Comparison of ENCODE assay signal across 24 cellular contexts in genomic region chr3:67558429-67558828, GRCh38.
A peak's percentile ranks its signal among the peaks of the same experiment; 100 is the strongest.
DNase-seq lines count a peak whose midpoint lies in the region; ATAC-seq and TF ChIP-seq lines count a peak whose summit lies in the region.
"Had no signal": no experiment of that assay in that cellular context is flagged by ENCODE, and none has a peak within 500 bp of the region (broad histone marks: within the 10 kb centered on the region; RNA-seq: fewer than 3 reads in every experiment).

No MANE protein-coding gene starts in this region.

- H3K4me2 ChIP-seq in Karpas-422 (ENCODE audit: low read depth, low read length, poor library complexity, severe bottlenecking), result no peak overlapping the region
- H3K4me2 ChIP-seq: PC-9 had no signal

- TF ChIP-seq POLR2A in adrenal gland (IDR thresholded peaks at IDR 0.05), result no peak

- H3K27ac ChIP-seq in adrenal gland, result peak overlapping the region in 1 of 5 donors; percentile 21
- H3K27ac ChIP-seq in brain microvascular endothelial cell, result no peak overlapping the region
- H3K27ac ChIP-seq in Karpas-422 (ENCODE audit: low read length), result no peak overlapping the region
- H3K27ac ChIP-seq: 22Rv1, C4-2B, coronary artery, gastrocnemius medialis, neutrophil, PC-9, tibial artery, WERI-Rb-1 had no signal

- no peak overlapping the region for H2AFZ ChIP-seq in Karpas-422 (ENCODE audit: low read length)
- H2AFZ ChIP-seq: PC-9 had no signal

- H3K79me2 ChIP-seq in Karpas-422 (ENCODE audit: low read length), result peaks cover 61% of the 10 kb centered on the region

- WGBS in adrenal gland, 4 donors, result 52 to 75% (median 55%) methylated on average over 4 of the region's 4 CpGs

- peak; percentile 51 for DNase-seq in DMS 273 (lab: John Stamatoyannopoulos, UW; ENCODE audit: unreplicated experiment)
- DNase-seq in DMS 273 treated with DMSO at 0.1 percent for 48 hours (lab: John Stamatoyannopoulos, UW), result no peak
- peak in 6 of 7 donors; percentile 20 to 51 (median 28) for DNase-seq in adrenal gland
- peak; percentile 55 for DNase-seq in fibroblast of villous mesenchyme (ENCODE audit: low read depth)
- DNase-seq in skeletal muscle cell (ENCODE audit: low read depth), result peak; percentile 21
- DNase-seq in brain microvascular endothelial cell, result no peak
- no peak for DNase-seq in Karpas-422
- DNase-seq: activated CD4-positive, alpha-beta memory T cell treated with anti-CD3 and anti-CD28 coated beads for 36 hours; activated naive CD4-positive, alpha-beta T cell treated with anti-CD3 and anti-CD28 coated beads, Interleukin-2, amount 10 ng/mL, durations not matched to agents 7 days and 5 days; activated T-cell treated with anti-CD3 and anti-CD28 coated beads, Interleukin-2, amount 50 U/mL, for 24 hours; gastrocnemius medialis; MG63; NCI-H1436 treated with DMSO at 0.1 percent for 48 hours; PC-9; stimulated activated naive B cell treated with anti-CD40 and anti-IgM and Interleukin-4, amounts not matched to agents 10 μg/mL and 1 μg/mL and 100 μg/mL, for 72 hours; T-helper 17 cell; WERI-Rb-1 had no signal

- peak in 1 of 6 experiments; percentile 9 for TF ChIP-seq CTCF in adrenal gland (IDR thresholded peaks at IDR 0.05)
- TF ChIP-seq CTCF in fibroblast of villous mesenchyme (IDR thresholded peaks at IDR 0.05; ENCODE audit: insufficient read depth, low read depth, low read length), result no peak
- TF ChIP-seq CTCF in brain microvascular endothelial cell (IDR thresholded peaks at IDR 0.05; ENCODE audit: low read depth, low read length, missing control alignments), result no peak

- no peaks in the 10 kb centered on the region for H4K20me1 ChIP-seq in Karpas-422 (ENCODE audit: insufficient read depth, low read depth, low read length)

- in situ Hi-C loops in brain microvascular endothelial cell (cut with HindIII; ENCODE audit: low pct_ligation_motif_present, low sequenced_read_pairs), result no loop called here

- no peak overlapping the region for H3K9ac ChIP-seq in Karpas-422 (ENCODE audit: low read length)

- intact Hi-C loops in adrenal gland (cut with DNase I), result no loop called here

- no peak for ATAC-seq in GM21447 (IDR thresholded peaks at IDR 0.05; ENCODE audit: unreplicated experiment)
- ATAC-seq: GM12878; stimulated activated naive B cell treated with anti-CD40 and anti-IgM and Interleukin-4, amounts not matched to agents 10 μg/mL and 1 μg/mL and 100 μg/mL, for 72 hours; T-helper 17 cell had no signal

- H3K36me3 ChIP-seq in adrenal gland (replicated peaks in 1 of 2) (no peaks in the 10 kb centered on the region), brain microvascular endothelial cell (replicated peaks) (no peaks in the 10 kb centered on the region), Karpas-422 (ENCODE audit: insufficient read depth, low read length) (no peaks in the 10 kb centered on the region; the same call in 1 of the 2 replicates)
- H3K36me3 ChIP-seq: gastrocnemius medialis, MG63, neutrophil, WERI-Rb-1 had no signal

- H3K4me3 ChIP-seq in adrenal gland, result no peak overlapping the region
- no peak overlapping the region for H3K4me3 ChIP-seq in fibroblast of villous mesenchyme (ENCODE audit: low read depth, low read length)
- H3K4me3 ChIP-seq in skeletal muscle cell (ENCODE audit: low read depth, low read length), result no peak overlapping the region
- H3K4me3 ChIP-seq in brain microvascular endothelial cell (ENCODE audit: low read depth, low read length), result no peak overlapping the region
- no peak overlapping the region for H3K4me3 ChIP-seq in Karpas-422 (ENCODE audit: low read length)
- H3K4me3 ChIP-seq: coronary artery, gastrocnemius medialis, GM12878, MG63, PC-9, tibial artery had no signal

- no peaks in the 10 kb centered on the region for H3K27me3 ChIP-seq in adrenal gland
- no peaks in the 10 kb centered on the region for H3K27me3 ChIP-seq in brain microvascular endothelial cell (replicated peaks)
- H3K27me3 ChIP-seq in Karpas-422 (ENCODE audit: low read length), result no peaks in the 10 kb centered on the region
- H3K27me3 ChIP-seq: gastrocnemius medialis, MG63, neutrophil, tibial artery had no signal

- H3K9me3 ChIP-seq in adrenal gland (replicated peaks in 1 of 3), result no peaks in the 10 kb centered on the region
- H3K9me3 ChIP-seq in Karpas-422 (ENCODE audit: low read length), result no peaks in the 10 kb centered on the region
- H3K9me3 ChIP-seq: gastrocnemius medialis, MG63, neutrophil, tibial artery had no signal

- no peaks in the 10 kb centered on the region; the same call in 1 of the 2 replicates for H3K9me2 ChIP-seq in Karpas-422 (replicated peaks; ENCODE audit: insufficient read depth, low read length)

- H3K4me1 ChIP-seq in adrenal gland (replicated peaks in 1 of 2) (peaks cover 0 to 19% of the 10 kb centered on the region in 2 donors), Karpas-422 (ENCODE audit: low read length) (peaks cover 12% of the 10 kb centered on the region)
- H3K4me1 ChIP-seq: tibial artery had no signal

Comparison
In these comparisons a context has a peak if more than half of its experiments do, and no peak if none do; other contexts are left out.
1. DNase-seq: peak in DMS 273 (single experiment), adrenal gland (6 of 7), fibroblast of villous mesenchyme (single experiment) and skeletal muscle cell (single experiment); none in DMS 273 treated with DMSO at 0.1 percent for 48 hours (single experiment), brain microvascular endothelial cell (single experiment) and Karpas-422 (single experiment).